In genomic region chr4:109207060-109207459, GRCh38 we compare ENCODE assay signal across 10 cellular contexts.
DNase-seq lines count a peak whose midpoint lies in the region; ATAC-seq and TF ChIP-seq lines count a peak whose summit lies in the region.
"Had no signal": no experiment of that assay in that cellular context is flagged by ENCODE, and none has a peak within 500 bp of the region (broad histone marks: within the 10 kb centered on the region; RNA-seq: fewer than 3 reads in every experiment).

No MANE protein-coding gene starts in this region.

- TF ChIP-seq CTCF in WTC11 (IDR thresholded peaks at IDR 0.05) = no peak

- POLR2A ChIA-PET in WTC11 (lab: Charles Lee) = no interaction called here

- H3K4me3 Mint-ChIP-seq in WTC11 = no peak overlapping the region
- H3K4me3 Mint-ChIP-seq: CD4-positive, alpha-beta T cell had no signal

- no peaks in the 10 kb centered on the region for H3K9me3 Mint-ChIP-seq in WTC11
- H3K9me3 Mint-ChIP-seq: CD4-positive, alpha-beta T cell had no signal

- DNase-seq in COLO829 (ENCODE audit: low spot score) = peak; percentile 83
- peak; percentile 97 for DNase-seq in LHCN-M2 (ENCODE audit: low read depth)
- DNase-seq in WTC11 (ENCODE audit: low spot score) = no peak
- DNase-seq in head of caudate nucleus = peak in 36 of 42 donors; percentile 5 to 85 (median 58)
- DNase-seq in hepatic stellate cell (ENCODE audit: low spot score) = no peak
- no peak for DNase-seq in activated naive CD4-positive, alpha-beta T cell treated with Interleukin-2 at 50 U/mL for 16 hours
- no peak for DNase-seq in ACHN
- DNase-seq: CD4-positive, alpha-beta T cell; stimulated activated CD8-positive, alpha-beta memory T cell treated with anti-CD3 and anti-CD28 coated beads, Interleukin-4, amount 100 ng/mL, for 48 hours had no signal

- no peaks in the 10 kb centered on the region for H3K36me3 Mint-ChIP-seq in WTC11

- CTCF ChIA-PET in WTC11 (lab: Charles Lee) = interaction anchor here (0.9 kb wide), 1 partner anchor 44 kb away, joined by 3 read pairs; no protein-coding TSS in a partner anchor

- no peaks in the 10 kb centered on the region for H3K27me3 Mint-ChIP-seq in WTC11 (ENCODE audit: low read depth)

- H3K4me1 Mint-ChIP-seq in WTC11 = peaks cover 27% of the 10 kb centered on the region

- intact Hi-C loops in head of caudate nucleus (cut with DNase I) = no loop called here

- in situ Hi-C loops in ACHN (cut with HindIII; ENCODE audit: low pct_ligation_motif_present, low pct_unique_long_range_greater_than_20kb, low sequenced_read_pairs) = no loop called here

- H3K27ac Mint-ChIP-seq in WTC11 = no peak overlapping the region
- H3K27ac Mint-ChIP-seq: CD4-positive, alpha-beta T cell had no signal

- 0 out of 2 replicates have a peak, but pooled peaks have one; percentile 28 for ATAC-seq in WTC11
- no peak for ATAC-seq in HG02970 (IDR thresholded peaks at IDR 0.05; ENCODE audit: low FRiP score, unreplicated experiment)

TF ChIP-seq in WTC11, 78 proteins besides CTCF, POLR2A, EP300 and RAD21:
- TF ChIP-seq JUN (CRISPR knock-in tag; IDR thresholded peaks at IDR 0.05) = no peak
- no peak for TF ChIP-seq MYBL2 (CRISPR knock-in tag; IDR thresholded peaks at IDR 0.05)
- no peak for TF ChIP-seq AFF4 (CRISPR knock-in tag; IDR thresholded peaks at IDR 0.05; ENCODE audit: borderline replicate concordance)
- TF ChIP-seq ZNF121 (CRISPR knock-in tag; IDR thresholded peaks at IDR 0.05) = no peak
- TF ChIP-seq HMGXB4 (CRISPR knock-in tag; IDR thresholded peaks at IDR 0.05) = no peak
- TF ChIP-seq ATF3 (CRISPR knock-in tag; conservative IDR thresholded peaks at IDR 0.05) = no peak
- no peak for TF ChIP-seq NR2C2 (CRISPR knock-in tag; IDR thresholded peaks at IDR 0.05)
- TF ChIP-seq CBFB (CRISPR knock-in tag; IDR thresholded peaks at IDR 0.05; ENCODE audit: low read depth) = no peak
- no peak for TF ChIP-seq ATF1 (CRISPR knock-in tag; IDR thresholded peaks at IDR 0.05)
- TF ChIP-seq ZBTB43 (CRISPR knock-in tag; IDR thresholded peaks at IDR 0.05) = no peak
- TF ChIP-seq OVOL2 (CRISPR knock-in tag; IDR thresholded peaks at IDR 0.05; ENCODE audit: borderline replicate concordance) = no peak
- TF ChIP-seq RORB (CRISPR knock-in tag; IDR thresholded peaks at IDR 0.05) = no peak
TF ChIP-seq in WTC11: peak in this region for 0.

Comparison
In these comparisons a context has a peak if more than half of its experiments do, and no peak if none do; other contexts are left out.
1. DNase-seq: peak in COLO829 (single experiment), LHCN-M2 (single experiment) and head of caudate nucleus (36 of 42); none in WTC11 (single experiment), hepatic stellate cell (single experiment), activated naive CD4-positive, alpha-beta T cell treated with Interleukin-2 at 50 U/mL for 16 hours (single experiment) and ACHN (single experiment).